In the genomic region with DNA sequence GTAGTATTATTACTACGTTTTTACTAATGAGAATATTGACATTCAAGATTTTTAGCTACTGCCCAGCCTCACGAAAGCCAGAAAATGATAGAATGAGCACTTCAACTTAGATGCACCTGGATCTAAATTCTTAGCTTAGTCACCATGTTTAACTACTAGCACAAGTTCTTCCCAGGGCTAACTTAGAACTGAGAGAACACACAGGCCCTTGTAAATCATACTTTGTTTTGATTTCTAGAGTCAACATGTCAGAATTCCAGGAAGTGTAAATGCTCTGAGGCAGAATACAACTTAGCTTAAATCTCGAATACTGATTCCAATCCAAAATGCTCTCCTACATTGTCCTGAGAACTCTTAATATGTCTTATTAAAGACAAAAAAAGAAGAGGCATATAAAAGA, we compare ENCODE assay signal across 17 cellular contexts. TPM values are rescaled to one million over a fixed set of nuclear protein-coding genes. Genes with fewer than 3 reads are reported as not detected.
DNase-seq lines count a peak whose midpoint lies in the region; ATAC-seq and TF ChIP-seq lines count a peak whose summit lies in the region.
"Had no signal": no experiment of that assay in that cellular context is flagged by ENCODE, and none has a peak within 500 bp of the region (broad histone marks: within the 10 kb centered on the region; RNA-seq: fewer than 3 reads in every experiment).

No MANE protein-coding gene starts in this region.

- H3K4me2 ChIP-seq in osteoblast (ENCODE audit: insufficient read depth, low read length), result no peak overlapping the region

- peak overlapping the region; percentile 79 for H3K27ac ChIP-seq in VCaP
- no peak overlapping the region for H3K27ac ChIP-seq in osteoblast (ENCODE audit: low read depth, low read length)
- H3K27ac ChIP-seq in upper lobe of right lung, result no peak overlapping the region
- H3K27ac ChIP-seq: SK-N-MC had no signal

- no peaks in the 10 kb centered on the region for H3K79me2 ChIP-seq in osteoblast (ENCODE audit: insufficient read depth, low read length)

- H3K27me3 ChIP-seq in osteoblast (ENCODE audit: insufficient read depth, low read length), result no peaks in the 10 kb centered on the region
- no peaks in the 10 kb centered on the region for H3K27me3 ChIP-seq in upper lobe of right lung
- H3K27me3 ChIP-seq: BE2C had no signal

- intact Hi-C loops in upper lobe of right lung (cut with DNase I), result no loop called here

- DNase-seq in osteoblast (ENCODE audit: insufficient read length, low spot score, missing footprints) (peak; percentile 41), upper lobe of right lung (no peak), OCI-M1 (lab: John Stamatoyannopoulos, UW) (no peak), NCI-H1694 (lab: John Stamatoyannopoulos, UW) (no peak)
- DNase-seq: BE2C; CD8-positive, alpha-beta T cell; DND-41; GDM1; H7; NCI-H1417 treated with DMSO at 0.1 percent for 48 hours; NCI-H2081 treated with DMSO at 0.1 percent for 48 hours; NCI-H526 had no signal

- H4K20me1 ChIP-seq in osteoblast (ENCODE audit: insufficient read depth, low read length), result no peaks in the 10 kb centered on the region

- TF ChIP-seq CTCF in VCaP (conservative IDR thresholded peaks at IDR 0.05) (no peak), osteoblast (IDR thresholded peaks at IDR 0.05; ENCODE audit: extremely low read depth, low read depth, low read length) (no peak), upper lobe of right lung (IDR thresholded peaks at IDR 0.05) (no peak)

- H3K4me3 ChIP-seq in osteoblast (ENCODE audit: insufficient read depth, low read length) (no peak overlapping the region), upper lobe of right lung (no peak overlapping the region)
- H3K4me3 ChIP-seq: SK-N-MC had no signal

- H3K4me1 ChIP-seq in osteoblast (ENCODE audit: insufficient read depth, low read length) (no peaks in the 10 kb centered on the region), upper lobe of right lung (no peaks in the 10 kb centered on the region)
- H3K4me1 ChIP-seq: BE2C had no signal

- H3K9me3 ChIP-seq in osteoblast (ENCODE audit: low read depth, low read length) (no peaks in the 10 kb centered on the region), upper lobe of right lung (no peaks in the 10 kb centered on the region)
- H3K9me3 ChIP-seq: BE2C had no signal

- ATAC-seq in esophagus mucosa, result peak; percentile 39
- ATAC-seq in upper lobe of right lung, result peak; percentile 32
- no peak for ATAC-seq in GM21786 (IDR thresholded peaks at IDR 0.05; ENCODE audit: unreplicated experiment)
- ATAC-seq: CD8-positive, alpha-beta T cell had no signal

- H2AFZ ChIP-seq in osteoblast (ENCODE audit: low read length), result no peak overlapping the region

- H3K36me3 ChIP-seq in osteoblast (ENCODE audit: insufficient read depth, low read length), result no peaks in the 10 kb centered on the region
- H3K36me3 ChIP-seq in upper lobe of right lung, result no peaks in the 10 kb centered on the region
- H3K36me3 ChIP-seq: BE2C had no signal

RNA-seq across cellular contexts. Expression of a gene that starts 6.8 kb away (rescaled TPM):
- 0.64 TPM for total RNA-seq in esophagus mucosa
- not detected in 2 replicates for total RNA-seq in osteoblast
- 0.52 TPM for total RNA-seq in upper lobe of right lung
- total RNA-seq: OCI-LY7 had no signal

RNA-seq across cellular contexts. Expression of a gene that starts 37.3 kb away (rescaled TPM):
- total RNA-seq in esophagus mucosa (15.1 TPM), osteoblast (78.9 and 82.5 TPM in 2 replicates), upper lobe of right lung (40.7 TPM)

RNA-seq across cellular contexts. Expression of a gene that starts 59.5 kb away (rescaled TPM):
- total RNA-seq in esophagus mucosa (1.5 TPM), osteoblast (0.88 and 1.1 TPM in 2 replicates), upper lobe of right lung (34.3 TPM)

Comparison
In these comparisons a context has a peak if more than half of its experiments do, and no peak if none do; other contexts are left out.
1. RNA of a gene that starts 59.5 kb away (total RNA-seq): 34.3 TPM in upper lobe of right lung (single experiment); 1.5 TPM in esophagus mucosa (single experiment) and 0.88 to 1.1 TPM in osteoblast; every median in the first group is over 10 times any median in the second.